In the genomic region with DNA sequence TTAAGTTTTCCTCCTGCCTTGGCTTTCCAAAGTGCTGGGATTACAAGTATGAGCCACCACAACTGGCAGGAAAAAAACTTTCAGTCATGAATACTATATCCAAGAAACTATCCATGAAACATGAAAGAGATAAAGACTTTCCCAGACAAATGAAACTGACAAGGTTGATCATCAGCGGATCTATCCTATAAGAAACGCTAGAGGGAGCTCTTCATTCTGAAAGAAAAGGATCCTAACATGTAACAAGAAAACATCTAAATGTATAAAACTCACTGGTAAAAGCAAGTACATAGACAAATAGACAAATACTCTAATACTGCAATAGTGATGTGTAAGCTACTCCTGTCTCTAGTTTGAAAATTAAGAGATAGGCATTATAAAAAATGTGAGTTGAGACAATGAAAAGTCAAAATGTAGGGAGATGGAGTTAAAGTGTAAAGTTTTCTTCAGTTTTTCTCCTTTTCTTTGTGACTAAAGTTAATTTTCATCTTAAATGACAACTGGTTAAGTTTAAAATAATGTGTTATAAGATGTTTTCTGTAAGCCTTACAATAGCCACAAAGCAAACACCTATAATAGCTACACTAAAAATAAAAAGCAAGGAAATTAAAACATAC, we compare ENCODE assay signal across 8 cellular contexts.
DNase-seq lines count a peak whose midpoint lies in the region; ATAC-seq and TF ChIP-seq lines count a peak whose summit lies in the region.

No MANE protein-coding gene starts in this region.

- no peak overlapping the region for H3K27ac Mint-ChIP-seq in activated CD4-positive, alpha-beta T cell treated with anti-CD3 and anti-CD28 coated beads, Interleukin-2, amount 10 ng/mL, durations not matched to agents 7 days and 5 days
- no peak overlapping the region for H3K27ac Mint-ChIP-seq in chondrocyte (ENCODE audit: unreplicated experiment)
- H3K27ac Mint-ChIP-seq in naive thymus-derived CD4-positive, alpha-beta T cell, result no peak overlapping the region

- H3K27me3 ChIP-seq in naive thymus-derived CD4-positive, alpha-beta T cell (ENCODE audit: control insufficient read depth in 2 of 2, insufficient read depth in 2 of 2, low read length in 2 of 2), result no peaks in the 10 kb centered on the region

- POLR2A ChIA-PET in activated CD4-positive, alpha-beta T cell treated with anti-CD3 and anti-CD28 coated beads, Interleukin-2, amount 10 ng/mL, durations not matched to agents 7 days and 5 days (lab: Charles Lee), result no interaction called here
- POLR2A ChIA-PET in naive thymus-derived CD4-positive, alpha-beta T cell (lab: Charles Lee), result interaction anchor here (0.7 to 1.4 kb wide), 3 partner anchors 101 to 125 kb away, joined by 3 to 5 read pairs (median 5); a partner anchor contains a TSS

- CTCF ChIA-PET in activated CD4-positive, alpha-beta T cell treated with anti-CD3 and anti-CD28 coated beads, Interleukin-2, amount 10 ng/mL, durations not matched to agents 7 days and 5 days (lab: Charles Lee), result interaction anchor here (0.6 to 1.8 kb wide), 17 partner anchors 11 to 704 kb away, joined by 3 to 23 read pairs (median 3); a partner anchor contains a TSS
- CTCF ChIA-PET in naive thymus-derived CD4-positive, alpha-beta T cell (lab: Charles Lee), result interaction anchor here (0.6 to 3.6 kb wide), 14 partner anchors 8 to 310 kb away, joined by 3 to 39 read pairs (median 4); a partner anchor contains a TSS

- peak; percentile 89 for TF ChIP-seq CTCF in chondrocyte (IDR thresholded peaks at IDR 0.05)

- peak; percentile 40 for ATAC-seq in naive thymus-derived CD4-positive, alpha-beta T cell
- ATAC-seq in HG02571 (IDR thresholded peaks at IDR 0.05; ENCODE audit: unreplicated experiment), result no peak
- no peak for ATAC-seq in GM21447 (IDR thresholded peaks at IDR 0.05; ENCODE audit: unreplicated experiment)

- intact Hi-C loops in naive thymus-derived CD4-positive, alpha-beta T cell (cut with micrococcal nuclease), result loop anchor here (1.0 to 5.0 kb wide), 3 partner anchors 93 to 226 kb away; no protein-coding TSS in a partner anchor

- H3K4me1 ChIP-seq in naive thymus-derived CD4-positive, alpha-beta T cell (ENCODE audit: control insufficient read depth in 2 of 2, insufficient read depth in 2 of 2, low read length in 2 of 2), result peaks cover 0 to 6% of the 10 kb centered on the region in 2 donors

- H3K27me3 Mint-ChIP-seq in activated CD4-positive, alpha-beta T cell treated with anti-CD3 and anti-CD28 coated beads, Interleukin-2, amount 10 ng/mL, durations not matched to agents 7 days and 5 days, result peaks cover 18% of the 10 kb centered on the region
- peaks cover 29% of the 10 kb centered on the region for H3K27me3 Mint-ChIP-seq in chondrocyte (ENCODE audit: low read depth)
- peaks cover 0 to 34% (median 0%) of the 10 kb centered on the region in 5 donors for H3K27me3 Mint-ChIP-seq in naive thymus-derived CD4-positive, alpha-beta T cell

- H3K4me3 ChIP-seq in naive thymus-derived CD4-positive, alpha-beta T cell (ENCODE audit: low read length), result no peak overlapping the region

- H3K36me3 ChIP-seq in naive thymus-derived CD4-positive, alpha-beta T cell (ENCODE audit: control insufficient read depth in 2 of 3, insufficient read depth in 3 of 3, low read length in 3 of 3), result no peaks in the 10 kb centered on the region

- H3K27ac ChIP-seq in naive thymus-derived CD4-positive, alpha-beta T cell (ENCODE audit: low read depth, low read length), result no peak overlapping the region

- H3K4me3 Mint-ChIP-seq in activated CD4-positive, alpha-beta T cell treated with anti-CD3 and anti-CD28 coated beads, Interleukin-2, amount 10 ng/mL, durations not matched to agents 7 days and 5 days, result no peak overlapping the region
- no peak overlapping the region for H3K4me3 Mint-ChIP-seq in chondrocyte (ENCODE audit: unreplicated experiment)
- no peak overlapping the region for H3K4me3 Mint-ChIP-seq in naive thymus-derived CD4-positive, alpha-beta T cell

- H3K9me3 Mint-ChIP-seq in activated CD4-positive, alpha-beta T cell treated with anti-CD3 and anti-CD28 coated beads, Interleukin-2, amount 10 ng/mL, durations not matched to agents 7 days and 5 days, result no peaks in the 10 kb centered on the region
- no peaks in the 10 kb centered on the region for H3K9me3 Mint-ChIP-seq in chondrocyte (ENCODE audit: low read depth)
- H3K9me3 Mint-ChIP-seq in naive thymus-derived CD4-positive, alpha-beta T cell, result no peaks in the 10 kb centered on the region

- H3K36me3 Mint-ChIP-seq in activated CD4-positive, alpha-beta T cell treated with anti-CD3 and anti-CD28 coated beads, Interleukin-2, amount 10 ng/mL, durations not matched to agents 7 days and 5 days (ENCODE audit: low read depth), result no peaks in the 10 kb centered on the region
- H3K36me3 Mint-ChIP-seq in chondrocyte (ENCODE audit: low read depth), result peaks cover 2% of the 10 kb centered on the region
- peaks cover 0 to 3% (median 0%) of the 10 kb centered on the region in 5 donors for H3K36me3 Mint-ChIP-seq in naive thymus-derived CD4-positive, alpha-beta T cell

- no peaks in the 10 kb centered on the region for H3K9me3 ChIP-seq in naive thymus-derived CD4-positive, alpha-beta T cell (ENCODE audit: control insufficient read depth in 2 of 3, low read length in 3 of 3)

- DNase-seq in activated CD4-positive, alpha-beta T cell treated with anti-CD3 and anti-CD28 coated beads, Interleukin-2, amount 10 ng/mL, durations not matched to agents 7 days and 5 days, result peak; percentile 23
- no peak for DNase-seq in activated CD4-positive, alpha-beta T cell treated with anti-CD3 and anti-CD28 coated beads for 48 hours
- peak; percentile 30 for DNase-seq in NCI-H69 (lab: John Stamatoyannopoulos, UW)
- DNase-seq in chondrocyte (ENCODE audit: low spot score), result no peak
- DNase-seq in naive thymus-derived CD4-positive, alpha-beta T cell, result peak in 6 of 9 donors; percentile 9 to 57 (median 42)
- no peak for DNase-seq in activated CD8-positive, alpha-beta memory T cell treated with anti-CD3 and anti-CD28 coated beads, Interleukin-2, amount 50 U/mL, for 48 hours

- H3K4me1 Mint-ChIP-seq in activated CD4-positive, alpha-beta T cell treated with anti-CD3 and anti-CD28 coated beads, Interleukin-2, amount 10 ng/mL, durations not matched to agents 7 days and 5 days, result peaks cover 33% of the 10 kb centered on the region
- H3K4me1 Mint-ChIP-seq in chondrocyte (ENCODE audit: low read depth), result peaks cover 9% of the 10 kb centered on the region
- H3K4me1 Mint-ChIP-seq in naive thymus-derived CD4-positive, alpha-beta T cell, result peaks cover 9 to 24% (median 19%) of the 10 kb centered on the region in 7 donors

Comparison
In these comparisons a context has a peak if more than half of its experiments do, and no peak if none do; other contexts are left out.
1. DNase-seq: peak in activated CD4-positive, alpha-beta T cell treated with anti-CD3 and anti-CD28 coated beads, Interleukin-2, amount 10 ng/mL, durations not matched to agents 7 days and 5 days (single experiment), NCI-H69 (single experiment) and naive thymus-derived CD4-positive, alpha-beta T cell (6 of 9); none in activated CD4-positive, alpha-beta T cell treated with anti-CD3 and anti-CD28 coated beads for 48 hours (single experiment), chondrocyte (single experiment) and activated CD8-positive, alpha-beta memory T cell treated with anti-CD3 and anti-CD28 coated beads, Interleukin-2, amount 50 U/mL, for 48 hours (single experiment).